In the genomic region with DNA sequence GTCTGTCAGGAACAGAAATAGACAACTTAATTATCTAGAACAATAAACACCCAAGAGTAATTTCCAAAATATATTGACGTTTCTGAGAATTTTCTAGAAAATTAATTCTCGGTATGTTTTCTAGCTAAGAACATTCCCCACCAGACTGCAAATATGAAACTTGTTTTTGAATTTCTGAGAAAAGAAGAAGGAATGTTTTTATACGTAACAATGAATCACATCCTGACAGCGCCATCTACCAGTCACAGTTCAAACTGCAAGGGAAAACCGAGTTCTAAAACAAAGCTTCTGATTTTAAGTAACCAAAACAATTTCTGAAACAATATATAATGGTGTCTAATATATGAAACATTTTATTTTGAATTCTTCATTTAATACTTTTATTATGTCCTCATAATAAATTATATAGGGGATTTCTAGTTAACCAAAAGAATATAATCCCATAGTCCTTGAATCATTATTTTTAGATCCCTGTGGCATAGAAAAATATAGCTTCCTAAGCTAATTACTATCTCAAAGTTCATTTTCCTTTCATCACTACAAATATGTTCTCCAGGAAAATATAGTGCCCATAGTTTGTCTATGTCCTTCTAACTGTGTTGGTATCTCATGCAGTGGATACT, we compare ENCODE assay signal across 8 cellular contexts. TPM values are rescaled to one million over a fixed set of nuclear protein-coding genes. Genes with fewer than 3 reads are reported as not detected.
DNase-seq lines count a peak whose midpoint lies in the region; ATAC-seq and TF ChIP-seq lines count a peak whose summit lies in the region.

No MANE protein-coding gene starts in this region.

- no peak overlapping the region for H2AK9ac ChIP-seq in IMR-90 (replicated peaks; ENCODE audit: low read depth, low read length, poor library complexity)

- intact Hi-C loops in IMR-90 (cut with micrococcal nuclease), result loop anchor here (1.0 to 10.0 kb wide), 5 partner anchors 99 to 1006 kb away; no protein-coding TSS in a partner anchor

- BruUV-seq in IMR-90 (replicated peaks; lab: Mats Ljungman, UMichigan), result no TSS peak

- H2BK15ac ChIP-seq in IMR-90 (ENCODE audit: low read depth, low read length), result no peak overlapping the region

- H4K91ac ChIP-seq in IMR-90 (ENCODE audit: insufficient read depth, low read depth, low read length), result no peak overlapping the region

- in situ Hi-C loops in IMR-90 (cut with MboI; ENCODE audit: low sequenced_read_pairs), result loop anchor here (10.0 kb wide), 2 partner anchors 354 to 396 kb away; no protein-coding TSS in a partner anchor

- H4K20me1 ChIP-seq in IMR-90 (ENCODE audit: insufficient read depth, low read length), result no peaks in the 10 kb centered on the region

- no peak overlapping the region for H3K27ac ChIP-seq in IMR-90 (ENCODE audit: insufficient read depth, low read length)
- H3K27ac ChIP-seq in RWPE1, result no peak overlapping the region

- H4K5ac ChIP-seq in IMR-90 (ENCODE audit: low read depth, low read length), result no peak overlapping the region

- H3K36me3 ChIP-seq in IMR-90 (ENCODE audit: control insufficient read depth, insufficient read depth, low read length), result no peaks in the 10 kb centered on the region

- no CpG with 5 or more reads among the region's 5 CpGs for WGBS in IMR-90 (ENCODE audit: extremely low coverage in 2 of 2, insufficient read length in 1 of 2), 2 experiments

- H3K18ac ChIP-seq in IMR-90 (ENCODE audit: low read depth, low read length), result no peak overlapping the region

- H2BK5ac ChIP-seq in IMR-90 (ENCODE audit: low read depth, low read length, poor library complexity, severe bottlenecking), result no peak overlapping the region

- H3K9me1 ChIP-seq in IMR-90 (ENCODE audit: insufficient read depth, low read length), result no peaks in the 10 kb centered on the region

- no peak overlapping the region for H2AFZ ChIP-seq in IMR-90 (replicated peaks; ENCODE audit: low read length, poor library complexity)

- no peak overlapping the region for H3K4me2 ChIP-seq in IMR-90 (ENCODE audit: low read depth, low read length)

- no peak overlapping the region for H2BK20ac ChIP-seq in IMR-90 (ENCODE audit: low read depth, low read length)

- H3K4me3 ChIP-seq in IMR-90 (ENCODE audit: insufficient read depth, low read depth, low read length), result no peak overlapping the region
- H3K4me3 ChIP-seq in fibroblast of mammary gland (ENCODE audit: control insufficient read depth, low read depth, low read length), result no peak overlapping the region
- H3K4me3 ChIP-seq in retinal pigment epithelial cell (ENCODE audit: low read length), result no peak overlapping the region

- TF ChIP-seq POLR2A in IMR-90 (IDR thresholded peaks at IDR 0.05; ENCODE audit: low read depth, low read length), result no peak

- no peaks in the 10 kb centered on the region for H3K79me1 ChIP-seq in IMR-90 (ENCODE audit: low read depth in 1 of 2, low read length in 2 of 2)

- H2BK120ac ChIP-seq in IMR-90 (ENCODE audit: low read depth, low read length), result no peak overlapping the region

- no peaks in the 10 kb centered on the region for H3K4me1 ChIP-seq in IMR-90 (ENCODE audit: control insufficient read depth, insufficient read depth, low read length)

- no peaks in the 10 kb centered on the region for H3K27me3 ChIP-seq in IMR-90 (ENCODE audit: control insufficient read depth, insufficient read depth, low read length)

- no peak overlapping the region for H3K23ac ChIP-seq in IMR-90 (ENCODE audit: low read depth, low read length)

- DNase-seq in Daoy (ENCODE audit: low read depth) (peak; percentile 16), IMR-90 (peak; percentile 53), RWPE1 (ENCODE audit: low spot score) (no peak), fibroblast of mammary gland (ENCODE audit: low read depth) (peak; percentile 68), retinal pigment epithelial cell (ENCODE audit: low read depth) (no peak), middle frontal gyrus (ENCODE audit: extremely low spot score, low spot score) (no peak)
- no peak for DNase-seq in central memory CD4-positive, alpha-beta T cell

- no peak overlapping the region for H4K8ac ChIP-seq in IMR-90 (ENCODE audit: low read depth in 2 of 2, low read length in 2 of 2)

- ATAC-seq in IMR-90 (ENCODE audit: low read depth) (no peak), HG02885 (IDR thresholded peaks at IDR 0.05; ENCODE audit: poor library complexity, unreplicated experiment) (no peak)

- CTCF ChIA-PET in IMR-90 (lab: Yijun Ruan, JAX), result interaction anchor here (0.5 to 2.0 kb wide), 22 partner anchors 9 to 411 kb away, joined by 3 to 14 read pairs (median 4); a partner anchor contains a TSS
- CTCF ChIA-PET in RWPE1 (lab: Yijun Ruan, JAX), result interaction anchor here (0.5 to 1.2 kb wide), 18 partner anchors 9 to 418 kb away, joined by 3 to 7 read pairs (median 4); a partner anchor contains a TSS

- peak; percentile 63 for TF ChIP-seq RAD21 in IMR-90 (IDR thresholded peaks at IDR 0.05; ENCODE audit: low read length)

- POLR2A ChIA-PET in IMR-90 (lab: Charles Lee; ENCODE audit: unreplicated experiment) (no interaction called here), RWPE1 (lab: Yijun Ruan, JAX; ENCODE audit: low non-redundant PET) (no interaction called here)

- H2AK5ac ChIP-seq in IMR-90 (ENCODE audit: low read depth, low read length), result no peak overlapping the region

- H3K4ac ChIP-seq in IMR-90 (ENCODE audit: low read depth, low read length), result no peak overlapping the region

- no peaks in the 10 kb centered on the region for H3K9me3 ChIP-seq in IMR-90 (ENCODE audit: control insufficient read depth, insufficient read depth, low read length)

- no peak overlapping the region for H3K9ac ChIP-seq in IMR-90 (ENCODE audit: low read depth, low read length)

- peak; percentile 70 for TF ChIP-seq CTCF in IMR-90 (conservative IDR thresholded peaks at IDR 0.05; ENCODE audit: low read depth, low read length)
- TF ChIP-seq CTCF in RWPE1 (conservative IDR thresholded peaks at IDR 0.05; ENCODE audit: low read depth), result peak; percentile 92
- TF ChIP-seq CTCF in fibroblast of mammary gland (conservative IDR thresholded peaks at IDR 0.05; ENCODE audit: control insufficient read depth, insufficient read depth, low read depth, low read length), result peak; percentile 87
- peak; percentile 78 for TF ChIP-seq CTCF in retinal pigment epithelial cell (conservative IDR thresholded peaks at IDR 0.05; ENCODE audit: low read depth, low read length)

- H3K56ac ChIP-seq in IMR-90 (ENCODE audit: extremely low read depth, insufficient read depth, low read length), result no peak overlapping the region

- dilution Hi-C loops in IMR-90 (cut with HindIII; ENCODE audit: low sequenced_read_pairs, unreplicated experiment), result no loop called here

- H3K14ac ChIP-seq in IMR-90 (replicated peaks; ENCODE audit: low read depth, low read length), result no peak overlapping the region

TF ChIP-seq in IMR-90, 13 proteins besides CTCF, POLR2A, EP300 and RAD21:
- TF ChIP-seq SMC3 (IDR thresholded peaks at IDR 0.05; ENCODE audit: low read depth, low read length) (peak; percentile 65), MAFK (IDR thresholded peaks at IDR 0.05; ENCODE audit: low read depth, low read length) (no peak)

RNA-seq across cellular contexts. Expression of a gene that starts 34.5 kb away (rescaled TPM):
- total RNA-seq in Daoy (2014; rRNA removed; shearing (Covaris generic)), result not detected in 2 replicates
- total RNA-seq in IMR-90 (2012; rRNA removed), result under 0.01 TPM in 1 of 2 replicates, not detected in the other
- not detected in 2 replicates for polyA plus RNA-seq in IMR-90 (2012; rRNA removed)
- not detected in 2 replicates for polyA plus RNA-seq in IMR-90 (2012; cell fraction: cytosol; rRNA removed)
- not detected in 2 replicates for polyA plus RNA-seq in IMR-90 (2012; cell fraction: nucleus; rRNA removed; ENCODE audit: low replicate concordance)

Comparison
In these comparisons a context has a peak if more than half of its experiments do, and no peak if none do; other contexts are left out.
1. DNase-seq: peak in Daoy (single experiment), IMR-90 (single experiment) and fibroblast of mammary gland (single experiment); none in RWPE1 (single experiment), retinal pigment epithelial cell (single experiment), middle frontal gyrus (single experiment) and central memory CD4-positive, alpha-beta T cell (single experiment).
2. Peak in every context shown above with its lines, with median percentiles within 50 percentile points of each other: CTCF ChIP-seq.